Comparison of ENCODE assay signal across 10 cellular contexts in the genomic region with DNA sequence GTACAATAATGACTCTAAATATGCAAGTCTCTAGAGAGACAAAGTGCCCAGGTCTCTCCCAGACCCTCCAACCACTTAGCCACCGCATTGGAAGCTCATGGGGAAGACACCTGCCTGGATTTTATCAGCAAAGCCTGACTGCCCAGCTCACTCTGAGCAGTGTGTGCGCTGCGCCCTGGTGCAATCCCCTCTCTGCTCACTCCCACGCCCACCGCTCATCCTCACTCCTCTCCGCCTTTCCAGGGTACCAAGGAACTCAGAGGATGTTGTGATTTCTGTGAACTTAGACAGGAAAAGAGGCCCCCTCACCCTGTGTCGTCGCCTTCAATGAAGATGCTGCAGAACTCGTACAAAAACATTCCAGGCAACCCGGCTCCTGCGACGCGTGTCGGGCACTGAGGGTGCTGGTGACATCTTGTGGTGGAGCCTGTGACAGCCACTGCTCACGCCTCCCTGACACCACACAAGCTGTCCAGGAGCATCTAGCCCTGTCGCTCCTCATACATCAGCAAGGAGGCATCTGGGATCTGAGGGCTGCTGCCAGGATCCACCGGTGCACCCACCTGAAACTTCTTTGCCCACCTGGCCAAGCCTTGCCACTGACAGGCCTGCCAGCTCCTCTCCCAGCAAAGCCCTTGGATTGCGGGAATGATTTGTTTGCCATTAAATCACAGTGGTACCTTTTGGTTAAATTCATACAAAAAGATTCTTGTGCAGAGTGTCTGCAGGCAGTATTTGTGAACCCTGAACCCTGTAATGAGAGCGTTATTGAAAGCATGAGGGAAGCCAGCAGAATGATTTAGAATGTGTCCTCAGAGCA.
A peak's percentile ranks its signal among the peaks of the same experiment; 100 is the strongest.
DNase-seq lines count a peak whose midpoint lies in the region; ATAC-seq, FAIRE-seq and TF ChIP-seq lines count a peak whose summit lies in the region.
"Had no signal": no experiment of that assay in that cellular context is flagged by ENCODE, and none has a peak within 500 bp of the region (broad histone marks: within the 10 kb centered on the region; RNA-seq: fewer than 3 reads in every experiment).

No MANE protein-coding gene starts in this region.

- no peak overlapping the region for H3K4me3 ChIP-seq in NB4 (ENCODE audit: low read depth, low read length)

- peak; percentile 47 for TF ChIP-seq CTCF in NB4 (IDR thresholded peaks at IDR 0.05; ENCODE audit: low read depth, low read length)

- peak; percentile 17 for DNase-seq in NCI-H2107 treated with DMSO at 0.1 percent for 48 hours (lab: John Stamatoyannopoulos, UW; ENCODE audit: unreplicated experiment)
- DNase-seq in NCI-H2107 (lab: John Stamatoyannopoulos, UW): no peak
- DNase-seq in NB4 (ENCODE audit: low read depth): peak; percentile 29
- DNase-seq in ecto neural progenitor cell (ENCODE audit: low spot score): peak; percentile 80
- DNase-seq in sciatic nerve (ENCODE audit: low spot score): no peak
- no peak for DNase-seq in H54 (ENCODE audit: insufficient read length, low spot score)
- DNase-seq: activated B cell treated with CpG ODN at 0.5 μM for 24 hours; effector CD4-positive, alpha-beta T cell had no signal

- intact Hi-C loops in sciatic nerve (cut with DNase I): loop anchor here (5.0 kb wide), 1 partner anchor 843 kb away; no protein-coding TSS in a partner anchor

- ATAC-seq in sciatic nerve (peak; percentile 67), GM21423 (IDR thresholded peaks at IDR 0.05; ENCODE audit: unreplicated experiment) (no peak), GM21723 (IDR thresholded peaks at IDR 0.05; ENCODE audit: unreplicated experiment) (no peak)

- TF ChIP-seq POLR2A in NB4 (IDR thresholded peaks at IDR 0.05; ENCODE audit: extremely low read depth, insufficient read length): no peak
- no peak for TF ChIP-seq POLR2A in H54 (IDR thresholded peaks at IDR 0.05; ENCODE audit: low read depth, low read length)

- no peak for FAIRE-seq in H54 (lab: Jason Lieb, UNC)

Comparison
In these comparisons a context has a peak if more than half of its experiments do, and no peak if none do; other contexts are left out.
1. DNase-seq: peak in NCI-H2107 treated with DMSO at 0.1 percent for 48 hours (single experiment), NB4 (single experiment) and ecto neural progenitor cell (single experiment); none in NCI-H2107 (single experiment), sciatic nerve (single experiment) and H54 (single experiment).